ENCODE assay signal across 7 cellular contexts in the genomic region with DNA sequence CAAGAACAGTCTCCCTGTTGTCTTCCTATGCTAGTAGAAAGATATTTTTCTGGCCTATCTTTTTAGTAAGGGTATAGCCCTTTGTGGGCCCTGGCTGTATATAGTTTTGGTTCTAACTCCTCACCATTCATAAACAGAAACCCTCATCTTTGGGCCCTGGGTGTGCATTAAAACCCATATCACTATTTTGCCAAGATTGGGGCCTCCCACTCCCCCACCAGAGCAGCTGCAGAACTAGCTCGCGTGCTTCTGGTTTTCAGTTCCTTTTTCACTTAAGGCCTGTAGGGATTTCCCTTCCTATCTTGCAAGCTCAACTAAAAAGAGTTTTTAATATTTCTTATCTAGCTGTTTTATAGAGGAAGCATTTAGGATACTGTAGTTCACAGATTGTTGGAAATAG.
A peak's percentile ranks its signal among the peaks of the same experiment; 100 is the strongest.
DNase-seq lines count a peak whose midpoint lies in the region; ATAC-seq lines count a peak whose summit lies in the region.

No MANE protein-coding gene starts in this region.

- intact Hi-C loops in sciatic nerve (cut with DNase I), result no loop called here

- peak; percentile 88 for DNase-seq in NAMALWA (ENCODE audit: low spot score)
- DNase-seq in sciatic nerve (ENCODE audit: low spot score), result no peak
- DNase-seq in NCI-H82 treated with DMSO at 0.1 percent for 48 hours (lab: John Stamatoyannopoulos, UW; ENCODE audit: unreplicated experiment), result no peak
- DNase-seq in NCI-H1105 treated with DMSO at 0.1 percent for 48 hours (lab: John Stamatoyannopoulos, UW), result no peak
- no peak for DNase-seq in globus pallidus (ENCODE audit: low spot score)

- ATAC-seq in GM19025 (IDR thresholded peaks at IDR 0.05; ENCODE audit: low read depth, unreplicated experiment) (peak; percentile 72), HG02623 (IDR thresholded peaks at IDR 0.05; ENCODE audit: unreplicated experiment) (peak; percentile 63), sciatic nerve (peak; percentile 30)
